1 cellular context compared by ENCODE assay signal in the genomic region with DNA sequence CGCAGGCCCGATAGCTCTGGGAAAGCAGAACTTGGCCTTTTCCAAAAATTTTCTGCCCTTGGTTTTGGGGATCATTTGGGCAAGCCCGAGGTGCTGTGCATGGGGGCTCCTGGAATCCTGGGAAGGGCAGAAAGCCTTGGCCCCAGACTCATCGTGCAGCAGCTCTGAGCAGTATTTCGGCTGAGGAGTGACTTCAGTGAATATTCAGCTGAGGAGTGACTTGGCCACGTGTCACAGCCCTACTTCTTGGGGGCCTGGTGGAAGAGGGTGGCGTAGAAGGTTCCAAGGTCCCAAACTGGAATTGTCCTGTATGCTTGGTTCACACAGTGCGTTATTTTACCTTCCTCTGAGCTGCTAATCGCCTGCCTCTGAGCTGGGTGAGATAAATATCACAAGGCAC.
TF ChIP-seq lines count a peak whose summit lies in the region.

No MANE protein-coding gene starts in this region.

TF ChIP-seq in IMR-90, 13 proteins besides CTCF, POLR2A, EP300 and RAD21 (continued from another document):
- TF ChIP-seq, protein P1, sequence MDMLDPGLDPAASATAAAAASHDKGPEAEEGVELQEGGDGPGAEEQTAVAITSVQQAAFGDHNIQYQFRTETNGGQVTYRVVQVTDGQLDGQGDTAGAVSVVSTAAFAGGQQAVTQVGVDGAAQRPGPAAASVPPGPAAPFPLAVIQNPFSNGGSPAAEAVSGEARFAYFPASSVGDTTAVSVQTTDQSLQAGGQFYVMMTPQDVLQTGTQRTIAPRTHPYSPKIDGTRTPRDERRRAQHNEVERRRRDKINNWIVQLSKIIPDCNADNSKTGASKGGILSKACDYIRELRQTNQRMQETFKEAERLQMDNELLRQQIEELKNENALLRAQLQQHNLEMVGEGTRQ (IDR thresholded peaks at IDR 0.05; ENCODE audit: low read depth, low read length) = no peak
- TF ChIP-seq, protein P2, sequence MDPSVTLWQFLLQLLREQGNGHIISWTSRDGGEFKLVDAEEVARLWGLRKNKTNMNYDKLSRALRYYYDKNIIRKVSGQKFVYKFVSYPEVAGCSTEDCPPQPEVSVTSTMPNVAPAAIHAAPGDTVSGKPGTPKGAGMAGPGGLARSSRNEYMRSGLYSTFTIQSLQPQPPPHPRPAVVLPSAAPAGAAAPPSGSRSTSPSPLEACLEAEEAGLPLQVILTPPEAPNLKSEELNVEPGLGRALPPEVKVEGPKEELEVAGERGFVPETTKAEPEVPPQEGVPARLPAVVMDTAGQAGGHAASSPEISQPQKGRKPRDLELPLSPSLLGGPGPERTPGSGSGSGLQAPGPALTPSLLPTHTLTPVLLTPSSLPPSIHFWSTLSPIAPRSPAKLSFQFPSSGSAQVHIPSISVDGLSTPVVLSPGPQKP (IDR thresholded peaks at IDR 0.05; ENCODE audit: borderline replicate concordance, low read depth, low read length) = no peak
- TF ChIP-seq CEBPB (IDR thresholded peaks at IDR 0.05; ENCODE audit: low read depth, low read length) (no peak), RCOR1 (IDR thresholded peaks at IDR 0.05; ENCODE audit: insufficient replicate concordance, low read length) (no peak), MAFK (IDR thresholded peaks at IDR 0.05; ENCODE audit: low read depth, low read length) (no peak)
